1 cellular context compared by ENCODE assay signal in the genomic region with DNA sequence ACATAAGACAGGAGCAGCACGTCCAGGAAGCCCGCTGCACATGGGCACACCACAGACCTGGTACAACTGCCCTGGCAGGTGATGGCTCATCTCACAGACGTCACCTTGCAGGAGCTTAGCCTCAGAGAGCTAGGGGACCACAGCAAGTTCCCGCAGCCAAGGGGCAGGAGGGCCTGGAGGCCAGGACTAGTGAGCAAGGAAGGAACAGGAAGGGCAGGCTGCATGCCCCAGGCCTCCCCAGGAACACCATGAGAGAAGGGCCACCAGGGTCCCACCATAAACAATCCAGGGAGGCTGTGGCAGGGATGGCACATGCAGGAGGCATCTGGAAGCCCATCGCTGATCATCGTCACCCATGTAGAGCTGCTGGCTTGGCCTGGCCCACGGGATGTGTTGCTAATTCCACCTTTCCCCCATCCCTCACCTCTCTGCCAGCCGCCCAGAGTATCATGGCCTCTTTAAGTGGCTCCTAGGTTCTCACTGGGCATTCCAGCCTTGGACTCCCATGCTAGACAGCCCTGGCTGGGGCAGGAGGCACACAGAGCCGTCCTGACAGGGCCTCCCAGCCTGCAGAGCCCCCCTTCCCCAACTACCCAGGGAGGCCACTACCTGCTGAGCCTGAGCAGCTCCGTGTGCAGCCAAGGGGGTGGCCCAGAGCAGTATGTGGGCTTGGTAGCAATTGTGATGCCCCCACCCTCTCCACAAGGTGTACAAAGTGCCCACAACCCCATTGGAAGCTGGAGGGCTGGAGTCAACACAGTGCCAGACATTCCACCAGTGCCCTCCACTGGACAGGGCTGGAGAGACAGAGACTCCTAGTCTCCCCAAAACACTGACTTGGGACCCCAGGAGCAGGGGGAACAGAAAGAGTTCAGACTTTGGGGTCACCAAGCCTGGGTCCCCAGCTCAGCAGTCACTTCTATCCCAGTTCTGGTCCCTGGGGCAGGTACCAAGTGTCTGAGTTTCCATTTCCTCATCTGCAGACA.
TF ChIP-seq lines count a peak whose summit lies in the region.

No MANE protein-coding gene starts in this region.

TF ChIP-seq in HepG2, 621 proteins besides CTCF, POLR2A, EP300 and RAD21:
- TF ChIP-seq MTA1 (CRISPR knock-in tag; IDR thresholded peaks at IDR 0.05; ENCODE audit: borderline replicate concordance) (no peak), ZNF296 (CRISPR knock-in tag; conservative IDR thresholded peaks at IDR 0.05) (no peak), DPF2 (CRISPR knock-in tag; IDR thresholded peaks at IDR 0.05; ENCODE audit: borderline replicate concordance, low read depth) (no peak), IKZF4 (CRISPR knock-in tag; IDR thresholded peaks at IDR 0.05; ENCODE audit: borderline replicate concordance, low read depth, not compliant biosample characterization) (no peak), STAG1 (CRISPR knock-in tag; IDR thresholded peaks at IDR 0.05) (0 out of 2 replicates have a peak, but pooled peaks have one; percentile 6)
- TF ChIP-seq, protein P1, sequence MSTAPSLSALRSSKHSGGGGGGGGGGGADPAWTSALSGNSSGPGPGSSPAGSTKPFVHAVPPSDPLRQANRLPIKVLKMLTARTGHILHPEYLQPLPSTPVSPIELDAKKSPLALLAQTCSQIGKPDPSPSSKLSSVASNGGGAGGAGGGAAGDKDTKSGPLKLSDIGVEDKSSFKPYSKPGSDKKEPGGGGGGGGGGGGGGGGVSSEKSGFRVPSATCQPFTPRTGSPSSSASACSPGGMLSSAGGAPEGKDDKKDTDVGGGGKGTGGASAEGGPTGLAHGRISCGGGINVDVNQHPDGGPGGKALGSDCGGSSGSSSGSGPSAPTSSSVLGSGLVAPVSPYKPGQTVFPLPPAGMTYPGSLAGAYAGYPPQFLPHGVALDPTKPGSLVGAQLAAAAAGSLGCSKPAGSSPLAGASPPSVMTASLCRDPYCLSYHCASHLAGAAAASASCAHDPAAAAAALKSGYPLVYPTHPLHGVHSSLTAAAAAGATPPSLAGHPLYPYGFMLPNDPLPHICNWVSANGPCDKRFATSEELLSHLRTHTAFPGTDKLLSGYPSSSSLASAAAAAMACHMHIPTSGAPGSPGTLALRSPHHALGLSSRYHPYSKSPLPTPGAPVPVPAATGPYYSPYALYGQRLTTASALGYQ (CRISPR knock-in tag; IDR thresholded peaks at IDR 0.05): no peak
- TF ChIP-seq, protein P2, sequence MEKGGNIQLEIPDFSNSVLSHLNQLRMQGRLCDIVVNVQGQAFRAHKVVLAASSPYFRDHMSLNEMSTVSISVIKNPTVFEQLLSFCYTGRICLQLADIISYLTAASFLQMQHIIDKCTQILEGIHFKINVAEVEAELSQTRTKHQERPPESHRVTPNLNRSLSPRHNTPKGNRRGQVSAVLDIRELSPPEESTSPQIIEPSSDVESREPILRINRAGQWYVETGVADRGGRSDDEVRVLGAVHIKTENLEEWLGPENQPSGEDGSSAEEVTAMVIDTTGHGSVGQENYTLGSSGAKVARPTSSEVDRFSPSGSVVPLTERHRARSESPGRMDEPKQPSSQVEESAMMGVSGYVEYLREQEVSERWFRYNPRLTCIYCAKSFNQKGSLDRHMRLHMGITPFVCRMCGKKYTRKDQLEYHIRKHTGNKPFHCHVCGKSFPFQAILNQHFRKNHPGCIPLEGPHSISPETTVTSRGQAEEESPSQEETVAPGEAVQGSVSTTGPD (CRISPR knock-in tag; IDR thresholded peaks at IDR 0.05): no peak
- TF ChIP-seq, protein P3, sequence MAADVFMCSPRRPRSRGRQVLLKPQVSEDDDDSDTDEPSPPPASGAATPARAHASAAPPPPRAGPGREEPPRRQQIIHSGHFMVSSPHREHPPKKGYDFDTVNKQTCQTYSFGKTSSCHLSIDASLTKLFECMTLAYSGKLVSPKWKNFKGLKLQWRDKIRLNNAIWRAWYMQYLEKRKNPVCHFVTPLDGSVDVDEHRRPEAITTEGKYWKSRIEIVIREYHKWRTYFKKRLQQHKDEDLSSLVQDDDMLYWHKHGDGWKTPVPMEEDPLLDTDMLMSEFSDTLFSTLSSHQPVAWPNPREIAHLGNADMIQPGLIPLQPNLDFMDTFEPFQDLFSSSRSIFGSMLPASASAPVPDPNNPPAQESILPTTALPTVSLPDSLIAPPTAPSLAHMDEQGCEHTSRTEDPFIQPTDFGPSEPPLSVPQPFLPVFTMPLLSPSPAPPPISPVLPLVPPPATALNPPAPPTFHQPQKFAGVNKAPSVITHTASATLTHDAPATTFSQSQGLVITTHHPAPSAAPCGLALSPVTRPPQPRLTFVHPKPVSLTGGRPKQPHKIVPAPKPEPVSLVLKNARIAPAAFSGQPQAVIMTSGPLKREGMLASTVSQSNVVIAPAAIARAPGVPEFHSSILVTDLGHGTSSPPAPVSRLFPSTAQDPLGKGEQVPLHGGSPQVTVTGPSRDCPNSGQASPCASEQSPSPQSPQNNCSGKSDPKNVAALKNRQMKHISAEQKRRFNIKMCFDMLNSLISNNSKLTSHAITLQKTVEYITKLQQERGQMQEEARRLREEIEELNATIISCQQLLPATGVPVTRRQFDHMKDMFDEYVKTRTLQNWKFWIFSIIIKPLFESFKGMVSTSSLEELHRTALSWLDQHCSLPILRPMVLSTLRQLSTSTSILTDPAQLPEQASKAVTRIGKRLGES (CRISPR knock-in tag; IDR thresholded peaks at IDR 0.05; ENCODE audit: borderline replicate concordance): no peak
